Comparison of ENCODE assay signal across 10 cellular contexts in genomic region chr12:6830286-6830892, GRCh38. TPM values are rescaled to one million over a fixed set of nuclear protein-coding genes. Genes with fewer than 3 reads are reported as not detected.
DNase-seq lines count a peak whose midpoint lies in the region; ATAC-seq and TF ChIP-seq lines count a peak whose summit lies in the region.
"Had no signal": no experiment of that assay in that cellular context is flagged by ENCODE, and none has a peak within 500 bp of the region (broad histone marks: within the 10 kb centered on the region; RNA-seq: fewer than 3 reads in every experiment).

No MANE protein-coding gene starts in this region.

- H3K36me3 ChIP-seq in IMR-90 (ENCODE audit: control insufficient read depth, insufficient read depth, low read length) (peaks cover 33% of the 10 kb centered on the region), gastroesophageal sphincter (peaks cover 0 to 54% of the 10 kb centered on the region in 2 donors), testis (ENCODE audit: low read depth, missing control alignments) (no peaks in the 10 kb centered on the region), colonic mucosa (no peaks in the 10 kb centered on the region)
- H3K36me3 ChIP-seq: BLaER1 had no signal

- BruUV-seq in IMR-90 (replicated peaks; lab: Mats Ljungman, UMichigan): no TSS peak

- H3K9me3 ChIP-seq in IMR-90 (ENCODE audit: control insufficient read depth, insufficient read depth, low read length) (no peaks in the 10 kb centered on the region), gastroesophageal sphincter (no peaks in the 10 kb centered on the region), testis (no peaks in the 10 kb centered on the region), colonic mucosa (no peaks in the 10 kb centered on the region)
- H3K9me3 ChIP-seq: BLaER1 had no signal

- peak overlapping the region; percentile 92 for H3K9ac ChIP-seq in IMR-90 (ENCODE audit: low read depth, low read length)
- no peak overlapping the region for H3K9ac ChIP-seq in colonic mucosa (ENCODE audit: low read depth in 2 of 2, low read length in 2 of 2)
- H3K9ac ChIP-seq: BLaER1 had no signal

- peak overlapping the region; percentile 41 for H3K14ac ChIP-seq in IMR-90 (replicated peaks; ENCODE audit: low read depth, low read length)

- no peak for ATAC-seq in IMR-90 (ENCODE audit: low read depth)
- no peak for ATAC-seq in gastroesophageal sphincter
- ATAC-seq: esophagus mucosa had no signal

- H4K5ac ChIP-seq in IMR-90 (ENCODE audit: low read depth, low read length): peak overlapping the region; percentile 4; the same call in 1 of the 2 replicates

- H3K27ac ChIP-seq in 22Rv1 (peak overlapping the region; percentile 92), IMR-90 (ENCODE audit: insufficient read depth, low read length) (no peak overlapping the region), gastroesophageal sphincter (peak overlapping the region in 3 of 4 donors; percentile 87 to 91 (median 87)), testis (no peak overlapping the region), colonic mucosa (no peak overlapping the region)
- H3K27ac ChIP-seq: BLaER1 had no signal

- DNase-seq in IMR-90: no peak
- DNase-seq in testis: no peak
- DNase-seq in cortex of kidney (lab: John Stamatoyannopoulos, UW): no peak
- DNase-seq in colonic mucosa: no peak
- DNase-seq: activated CD4-positive, alpha-beta T cell treated with anti-CD3 and anti-CD28 coated beads for 4 hours; Right ventricle myocardium superior had no signal

- no peak for TF ChIP-seq RAD21 in IMR-90 (IDR thresholded peaks at IDR 0.05; ENCODE audit: low read length)

- peaks cover 10% of the 10 kb centered on the region for H3K4me1 ChIP-seq in IMR-90 (ENCODE audit: control insufficient read depth, insufficient read depth, low read length)
- H3K4me1 ChIP-seq in gastroesophageal sphincter: peaks cover 0 to 48% (median 28%) of the 10 kb centered on the region in 3 donors
- H3K4me1 ChIP-seq in testis: peaks cover 7% of the 10 kb centered on the region
- H3K4me1 ChIP-seq in colonic mucosa: no peaks in the 10 kb centered on the region

- peaks cover 17 to 69% of the 10 kb centered on the region in 2 experiments for H3K79me1 ChIP-seq in IMR-90 (ENCODE audit: low read depth in 1 of 2, low read length in 2 of 2)

- H3K27me3 ChIP-seq in IMR-90 (ENCODE audit: control insufficient read depth, insufficient read depth, low read length) (no peaks in the 10 kb centered on the region), gastroesophageal sphincter (no peaks in the 10 kb centered on the region), testis (no peaks in the 10 kb centered on the region), colonic mucosa (peaks cover 16% of the 10 kb centered on the region)

- WGBS in IMR-90 (ENCODE audit: extremely low coverage in 2 of 2, insufficient read length in 1 of 2), 2 experiments: no CpG with 5 or more reads among the region's 11 CpGs
- WGBS in gastroesophageal sphincter (ENCODE audit: low coverage in 1 of 2), 2 donors: 82 to 88% methylated on average over 4 to 6 of the region's 11 CpGs
- 83 to 88% methylated on average over 6 to 11 of the region's 11 CpGs for WGBS in testis, 2 donors

- peak overlapping the region; percentile 85; the same call in 1 of the 2 replicates for H3K4me2 ChIP-seq in IMR-90 (ENCODE audit: low read depth, low read length)

- H2BK20ac ChIP-seq in IMR-90 (ENCODE audit: low read depth, low read length): no peak overlapping the region

- TF ChIP-seq POLR2A in IMR-90 (IDR thresholded peaks at IDR 0.05; ENCODE audit: low read depth, low read length): no peak
- TF ChIP-seq POLR2A in gastroesophageal sphincter (IDR thresholded peaks at IDR 0.05): no peak
- no peak for TF ChIP-seq POLR2A in testis (IDR thresholded peaks at IDR 0.05)

- H3K23ac ChIP-seq in IMR-90 (ENCODE audit: low read depth, low read length): peak overlapping the region; percentile 86; the same call in 1 of the 2 replicates

- H2BK5ac ChIP-seq in IMR-90 (ENCODE audit: low read depth, low read length, poor library complexity, severe bottlenecking): no peak overlapping the region

- H2AFZ ChIP-seq in IMR-90 (replicated peaks; ENCODE audit: low read length, poor library complexity): peak overlapping the region; percentile 5

- H3K4me3 ChIP-seq in IMR-90 (ENCODE audit: insufficient read depth, low read depth, low read length) (no peak overlapping the region), gastroesophageal sphincter (no peak overlapping the region), testis (no peak overlapping the region), colonic mucosa (no peak overlapping the region)

- in situ Hi-C loops in IMR-90 (cut with MboI; ENCODE audit: low sequenced_read_pairs): no loop called here

- no peak overlapping the region for H3K56ac ChIP-seq in IMR-90 (ENCODE audit: extremely low read depth, insufficient read depth, low read length)

- no peak overlapping the region for H2BK120ac ChIP-seq in IMR-90 (ENCODE audit: low read depth, low read length)

- peaks cover 9% of the 10 kb centered on the region for H4K20me1 ChIP-seq in IMR-90 (ENCODE audit: insufficient read depth, low read length)

- H3K18ac ChIP-seq in IMR-90 (ENCODE audit: low read depth, low read length): no peak overlapping the region

- TF ChIP-seq EP300 in gastroesophageal sphincter (IDR thresholded peaks at IDR 0.05): no peak

- peaks cover 6% of the 10 kb centered on the region; the same call in 1 of the 2 replicates for H3K9me1 ChIP-seq in IMR-90 (ENCODE audit: insufficient read depth, low read length)

- H2BK15ac ChIP-seq in IMR-90 (ENCODE audit: low read depth, low read length): no peak overlapping the region

- H3K4ac ChIP-seq in IMR-90 (ENCODE audit: low read depth, low read length): peak overlapping the region; percentile 66

- peak overlapping the region; percentile 87 for H2AK9ac ChIP-seq in IMR-90 (replicated peaks; ENCODE audit: low read depth, low read length, poor library complexity)

- CTCF ChIA-PET in IMR-90 (lab: Yijun Ruan, JAX): no interaction called here

- H4K8ac ChIP-seq in IMR-90 (ENCODE audit: low read depth in 2 of 2, low read length in 2 of 2): peak overlapping the region in 1 of 2 experiments; percentile 70; a peak in 2 of 4 replicates

- POLR2A ChIA-PET in IMR-90 (lab: Charles Lee; ENCODE audit: unreplicated experiment): interaction anchor here (1.1 to 1.4 kb wide), 2 partner anchors 21 to 37 kb away, joined by 3 to 5 read pairs; partner anchors contain the start of genes CDCA3 and TPI1

- no peak overlapping the region for H4K91ac ChIP-seq in IMR-90 (ENCODE audit: insufficient read depth, low read depth, low read length)

- no peak for TF ChIP-seq CTCF in 22Rv1 (IDR thresholded peaks at IDR 0.05)
- no peak for TF ChIP-seq CTCF in IMR-90 (conservative IDR thresholded peaks at IDR 0.05; ENCODE audit: low read depth, low read length)
- TF ChIP-seq CTCF in gastroesophageal sphincter (IDR thresholded peaks at IDR 0.05): no peak
- TF ChIP-seq CTCF in testis (IDR thresholded peaks at IDR 0.05): no peak
- no peak for TF ChIP-seq CTCF in colonic mucosa (IDR thresholded peaks at IDR 0.05)

- intact Hi-C loops in IMR-90 (cut with micrococcal nuclease) (no loop called here), testis (cut with DNase I; ENCODE audit: low total_unique reads) (no loop called here), colonic mucosa (cut with DNase I) (no loop called here)

- peak overlapping the region; percentile 94; the same call in 1 of the 2 replicates for H2AK5ac ChIP-seq in IMR-90 (ENCODE audit: low read depth, low read length)

- dilution Hi-C loops in IMR-90 (cut with HindIII; ENCODE audit: low sequenced_read_pairs, unreplicated experiment): no loop called here

TF ChIP-seq in IMR-90, 13 proteins besides CTCF, POLR2A, EP300 and RAD21 (continues in another document):
- no peak for TF ChIP-seq RFX5 (IDR thresholded peaks at IDR 0.05; ENCODE audit: low read depth, low read length)

RNA-seq across cellular contexts. Expression of gene P3H3, which starts 2.2 kb away (rescaled TPM):
- total RNA-seq in IMR-90 (2012; rRNA removed) (25.8 and 27.8 TPM in 2 replicates), gastroesophageal sphincter (10 to 100 TPM; 17.3 to 28.3 (median 23.0) TPM), testis (10 to 100 TPM; 13.1 to 18.8 TPM), colonic mucosa (1 to 10 TPM; 4.4 to 5.3 TPM)
- polyA plus RNA-seq in IMR-90 (2012; rRNA removed) (83.9 and 90.5 TPM in 2 replicates), testis (ENCODE audit: insufficient read depth, low read depth, low replicate concordance) (19.2 TPM)
- 129 and 303 TPM in 2 replicates for polyA plus RNA-seq in IMR-90 (2012; cell fraction: cytosol; rRNA removed)
- 113 and 257 TPM in 2 replicates for polyA plus RNA-seq in IMR-90 (2012; cell fraction: nucleus; rRNA removed; ENCODE audit: low replicate concordance)

RNA-seq across cellular contexts. Expression of gene GPR162, which starts 8.8 kb away (rescaled TPM):
- total RNA-seq in IMR-90 (2012; rRNA removed) (1.7 and 2.9 TPM in 2 replicates), gastroesophageal sphincter (1 to 10 TPM; 3.7 to 9.7 (median 3.9) TPM), testis (1 to 10 TPM in 1 of 2 donors, under 1 TPM in 1; 0.94 to 2.2 TPM), colonic mucosa (1 to 10 TPM; 1.9 to 2.7 TPM)
- polyA plus RNA-seq in IMR-90 (2012; rRNA removed) (6.0 and 7.8 TPM in 2 replicates), testis (ENCODE audit: insufficient read depth, low read depth, low replicate concordance) (1.8 TPM)
- polyA plus RNA-seq in IMR-90 (2012; cell fraction: cytosol; rRNA removed): 3.7 and 7.0 TPM in 2 replicates
- polyA plus RNA-seq in IMR-90 (2012; cell fraction: nucleus; rRNA removed; ENCODE audit: low replicate concordance): 19.9 and 32.8 TPM in 2 replicates

RNA-seq across cellular contexts. Expression of gene GNB3, which starts 10.3 kb away (rescaled TPM):
- total RNA-seq in IMR-90 (2012; rRNA removed) (0.56 and 0.72 TPM in 2 replicates), gastroesophageal sphincter (1 to 10 TPM in 3 of 4 donors, under 1 TPM in 1; 0.45 to 1.8 (median 1.3) TPM), testis (1 to 10 TPM; 4.8 to 5.0 TPM), colonic mucosa (under 1 TPM; 0.62 to 0.72 TPM)
- polyA plus RNA-seq in IMR-90 (2012; rRNA removed) (20.5 and 20.7 TPM in 2 replicates), testis (ENCODE audit: insufficient read depth, low read depth, low replicate concordance) (1.6 TPM)
- 6.0 and 6.9 TPM in 2 replicates for polyA plus RNA-seq in IMR-90 (2012; cell fraction: cytosol; rRNA removed)
- 166 and 303 TPM in 2 replicates for polyA plus RNA-seq in IMR-90 (2012; cell fraction: nucleus; rRNA removed; ENCODE audit: low replicate concordance)
- total RNA-seq: esophagus mucosa had no signal

RNA-seq across cellular contexts. Expression of gene CDCA3, which starts 20.7 kb away (rescaled TPM):
- total RNA-seq in IMR-90 (2012; rRNA removed) (23.5 and 30.3 TPM in 2 replicates), gastroesophageal sphincter (1 to 10 TPM; 1.1 to 5.9 (median 1.4) TPM), testis (10 to 100 TPM; 27.5 to 43.5 TPM), colonic mucosa (10 to 100 TPM; 11.4 to 63.7 TPM)
- polyA plus RNA-seq in IMR-90 (2012; rRNA removed) (61.0 and 67.5 TPM in 2 replicates), testis (ENCODE audit: insufficient read depth, low read depth, low replicate concordance) (81.7 TPM)
- 15.5 and 31.8 TPM in 2 replicates for polyA plus RNA-seq in IMR-90 (2012; cell fraction: cytosol; rRNA removed)
- polyA plus RNA-seq in IMR-90 (2012; cell fraction: nucleus; rRNA removed; ENCODE audit: low replicate concordance): 41.3 and 52.2 TPM in 2 replicates

RNA-seq across cellular contexts. Expression of gene USP5, which starts 21.6 kb away (rescaled TPM):
- total RNA-seq in IMR-90 (2012; rRNA removed) (119 and 125 TPM in 2 replicates), gastroesophageal sphincter (10 to 100 TPM; 43.4 to 70.9 (median 65.0) TPM), testis (10 to 100 TPM; 96.1 to 97.5 TPM), colonic mucosa (100 to 1,000 TPM in 1 of 2 donors, 10 to 100 TPM in 1; 82.6 to 132 TPM)
- polyA plus RNA-seq in IMR-90 (2012; rRNA removed) (67.7 and 69.7 TPM in 2 replicates), testis (ENCODE audit: insufficient read depth, low read depth, low replicate concordance) (154 TPM)
- 55.4 and 73.2 TPM in 2 replicates for polyA plus RNA-seq in IMR-90 (2012; cell fraction: cytosol; rRNA removed)
- polyA plus RNA-seq in IMR-90 (2012; cell fraction: nucleus; rRNA removed; ENCODE audit: low replicate concordance): 85.6 and 170 TPM in 2 replicates

Comparison
In these comparisons a context has a peak if more than half of its experiments do, and no peak if none do; other contexts are left out.
1. H3K27ac ChIP-seq: peak in 22Rv1 (single experiment) and gastroesophageal sphincter (3 of 4); none in IMR-90 (single experiment), testis (0 of 2) and colonic mucosa (single experiment).